25 cellular contexts compared by ENCODE assay signal in genomic region chr5:170843870-170844269, GRCh38.
"Had no signal": no experiment of that assay in that cellular context is flagged by ENCODE, and none has a peak within 500 bp of the region (broad histone marks: within the 10 kb centered on the region; RNA-seq: fewer than 3 reads in every experiment).

No MANE protein-coding gene starts in this region.

- DNase-seq: activated CD4-positive, alpha-beta T cell treated with anti-CD3 and anti-CD28 coated beads, Interleukin-2, amount 50 U/mL, for 1 hour; activated CD8-positive, alpha-beta T cell treated with anti-CD3 and anti-CD28 coated beads for 36 hours; activated naive CD8-positive, alpha-beta T cell treated with anti-CD3 and anti-CD28 coated beads, Interleukin-2, amount 50 U/mL, for 24 hours; activated T-cell treated with anti-CD3 and anti-CD28 coated beads, Interleukin-2, amount 50 U/mL, for 48 hours; amygdala; caudate nucleus; cortex of kidney; endodermal cell; foreskin fibroblast; head of caudate nucleus; hippocampal formation; left cardiac atrium; left ventricle myocardium superior; mucosa of descending colon; stimulated activated CD4-positive, alpha-beta T cell treated with anti-CD3 and anti-CD28 coated beads, Interleukin-1b, Interleukin-23, amount 100 ng/mL, for 48 hours; stimulated activated CD4-positive, alpha-beta T cell treated with anti-CD3 and anti-CD28 coated beads, Interleukin-4, amount 100 ng/mL, for 4 hours; stimulated activated CD8-positive, alpha-beta memory T cell treated with anti-CD3 and anti-CD28 coated beads, Interleukin-4, amount 100 ng/mL, for 48 hours; stimulated activated naive CD8-positive, alpha-beta T cell treated with anti-CD3 and anti-CD28 coated beads, Interleukin-15, amount 100 ng/mL, for 72 hours; substantia nigra; uterus; WERI-Rb-1 had no signal

- ATAC-seq: activated CD4-positive, CD25-positive, alpha-beta regulatory T cell treated with anti-CD3 and anti-CD28 coated beads, Interleukin-2, amount 50 U/mL, for 24 hours; activated CD8-positive, alpha-beta T cell treated with anti-CD3 and anti-CD28 coated beads for 36 hours; activated naive CD8-positive, alpha-beta T cell treated with anti-CD3 and anti-CD28 coated beads, Interleukin-2, amount 50 U/mL, for 24 hours; esophagus mucosa; left cardiac atrium; left ventricle myocardium superior; mucosa of descending colon; natural killer cell treated with Interleukin-12 subunit alpha and Interleukin-12 subunit beta and Interleukin-15 and Interleukin-18, amount 100 ng/mL, for 72 hours; stimulated activated memory B cell treated with anti-CD40 and anti-IgM and Interleukin-4, amounts not matched to agents 10 μg/mL and 1 μg/mL and 100 μg/mL, for 72 hours; stimulated activated naive CD8-positive, alpha-beta T cell treated with anti-CD3 and anti-CD28 coated beads, Interleukin-15, amount 100 ng/mL, for 72 hours had no signal
